8 cellular contexts compared by ENCODE assay signal in the genomic region with DNA sequence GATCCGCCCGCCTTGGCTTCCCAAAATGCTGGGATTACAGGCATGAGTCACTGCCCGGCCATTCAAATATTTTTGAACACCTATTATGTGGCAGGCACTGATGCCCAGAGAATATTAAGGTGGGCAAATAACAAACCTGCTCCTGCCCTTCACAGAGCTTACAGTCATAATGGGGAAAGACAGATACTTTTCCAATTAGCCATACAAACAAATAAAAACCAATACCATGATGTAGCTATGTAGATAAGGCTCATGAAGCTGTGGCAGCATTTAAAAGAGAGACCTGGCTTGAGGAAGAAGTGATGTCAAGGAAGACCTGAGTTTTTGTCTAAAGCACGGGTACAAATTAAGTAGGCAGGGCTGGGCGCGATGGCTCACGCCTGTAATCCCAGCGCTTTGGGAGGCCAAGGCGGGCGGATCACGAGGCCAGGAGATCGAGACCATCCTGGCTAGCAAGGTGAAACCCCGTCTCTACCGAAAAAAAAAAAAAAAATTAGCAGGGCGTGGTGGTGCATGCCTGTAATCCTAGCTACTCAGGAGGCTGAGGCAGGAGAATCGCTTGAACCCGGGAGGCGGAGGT. TPM values are rescaled to one million over a fixed set of nuclear protein-coding genes. Genes with fewer than 3 reads are reported as not detected.
DNase-seq lines count a peak whose midpoint lies in the region; ATAC-seq, FAIRE-seq and TF ChIP-seq lines count a peak whose summit lies in the region.
"Not testable (repeated sequence)": the region's sequence is repeated elsewhere in the genome, so short reads cannot be mapped to it uniquely, and the experiment has no call there.

No MANE protein-coding gene starts in this region.

- peaks cover 15% of the 10 kb centered on the region for H3K4me1 ChIP-seq in CD8-positive, alpha-beta T cell (ENCODE audit: insufficient read depth, low read length)
- not testable (repeated sequence) for H3K4me1 ChIP-seq in KMS-11 (ENCODE audit: low read depth, poor library complexity, severe bottlenecking); ectodermal cell (ENCODE audit: control insufficient read depth, insufficient read depth, low read length); trophoblast cell (ENCODE audit: control insufficient read depth in 1 of 2, insufficient read depth in 2 of 2, low read length in 2 of 2)
- H3K4me1 ChIP-seq in keratinocyte (ENCODE audit: control insufficient read depth, extremely low read depth, insufficient read depth, low read length) (peaks cover 16% of the 10 kb centered on the region), tibial artery (peaks cover 0 to 22% (median 11%) of the 10 kb centered on the region in 4 donors)

- not testable (repeated sequence) for H3K9ac ChIP-seq in KMS-11; keratinocyte (ENCODE audit: control insufficient read depth, extremely low read depth, insufficient read depth, low read length); trophoblast cell (ENCODE audit: low read length)

- not testable (repeated sequence) for H3K4ac ChIP-seq in trophoblast cell (ENCODE audit: low read depth, low read length)

- H2AK5ac ChIP-seq in trophoblast cell (ENCODE audit: low read length) = not testable (repeated sequence)

- H3K27ac ChIP-seq in CD8-positive, alpha-beta T cell (ENCODE audit: low read depth, low read length); KMS-11; ectodermal cell (ENCODE audit: insufficient read depth, low read depth, low read length, poor library complexity, severe bottlenecking); keratinocyte (ENCODE audit: control insufficient read depth, insufficient read depth, low read length); trophoblast cell (ENCODE audit: low read depth, low read length); tibial artery: not testable (repeated sequence)

- H2BK5ac ChIP-seq in trophoblast cell (ENCODE audit: low read depth, low read length, poor library complexity) = not testable (repeated sequence)

- not testable (repeated sequence) for H3K27me3 Mint-ChIP-seq in CD8-positive, alpha-beta T cell (ENCODE audit: low read depth); T-helper 17 cell; activated naive CD8-positive, alpha-beta T cell

- H2BK120ac ChIP-seq in trophoblast cell (ENCODE audit: insufficient read depth, low read length, poor library complexity) = not testable (repeated sequence)

- H3K79me1 ChIP-seq in trophoblast cell (ENCODE audit: low read length) = not testable (repeated sequence)

- intact Hi-C loops in CD8-positive, alpha-beta T cell (cut with DNase I, micrococcal nuclease) = loop anchor here (5.0 to 10.0 kb wide), 5 partner anchors 285 to 1508 kb away; a partner anchor contains a TSS
- intact Hi-C loops in tibial artery (cut with DNase I; ENCODE audit: low total_unique reads) = loop anchor here (5.0 to 10.0 kb wide), 2 partner anchors 70 to 168 kb away; a partner anchor contains a TSS

- not testable (repeated sequence) for H3K18ac ChIP-seq in trophoblast cell (ENCODE audit: low read length)

- H3K27ac Mint-ChIP-seq in CD8-positive, alpha-beta T cell = peak overlapping the region; percentile 6
- H3K27ac Mint-ChIP-seq in T-helper 17 cell = peak overlapping the region; percentile 94
- H3K27ac Mint-ChIP-seq in activated naive CD8-positive, alpha-beta T cell = not testable (repeated sequence)

- not testable (repeated sequence) for H3K9me3 Mint-ChIP-seq in CD8-positive, alpha-beta T cell; activated naive CD8-positive, alpha-beta T cell (ENCODE audit: low read depth)

- peaks cover 40% of the 10 kb centered on the region for H3K36me3 Mint-ChIP-seq in CD8-positive, alpha-beta T cell
- H3K36me3 Mint-ChIP-seq in T-helper 17 cell (ENCODE audit: low read depth); activated naive CD8-positive, alpha-beta T cell: not testable (repeated sequence)

- WGBS in ectodermal cell, 2 experiments = 93 to 95% methylated on average over 18 of the region's 18 CpGs
- WGBS in trophoblast cell (ENCODE audit: extremely low coverage, insufficient coverage, insufficient read length) = no CpG with 5 or more reads among the region's 18 CpGs

- H3K4me3 Mint-ChIP-seq in CD8-positive, alpha-beta T cell = peak overlapping the region; percentile 92
- H3K4me3 Mint-ChIP-seq in T-helper 17 cell = peak overlapping the region; percentile 94
- peak overlapping the region; percentile 99 for H3K4me3 Mint-ChIP-seq in activated naive CD8-positive, alpha-beta T cell

- H4K12ac ChIP-seq in trophoblast cell (ENCODE audit: low read depth, low read length) = not testable (repeated sequence)

- peaks cover 14% of the 10 kb centered on the region for H3K36me3 ChIP-seq in CD8-positive, alpha-beta T cell (ENCODE audit: insufficient read depth, low read length)
- H3K36me3 ChIP-seq in KMS-11 (ENCODE audit: insufficient read depth); ectodermal cell (ENCODE audit: control insufficient read depth, insufficient read depth, low read length); keratinocyte (ENCODE audit: control insufficient read depth in 2 of 2, extremely low read depth in 1 of 2, insufficient read depth in 2 of 2, low read length in 2 of 2); trophoblast cell (ENCODE audit: control insufficient read depth in 1 of 2, insufficient read depth in 2 of 2, low read length in 2 of 2): not testable (repeated sequence)
- H3K36me3 ChIP-seq in tibial artery = peaks cover 0 to 29% (median 19%) of the 10 kb centered on the region in 3 donors

- not testable (repeated sequence) for H3K9me1 ChIP-seq in keratinocyte (ENCODE audit: control insufficient read depth, extremely low read depth, insufficient read depth, low read length)

- not testable (repeated sequence) for DNase-seq in CD8-positive, alpha-beta T cell; T-helper 17 cell; keratinocyte (ENCODE audit: low read depth, low spot score); tibial artery
- peak; percentile 68 to 89 for DNase-seq in trophoblast cell

- H3K4me1 Mint-ChIP-seq in CD8-positive, alpha-beta T cell (ENCODE audit: low read depth) = peaks cover 43% of the 10 kb centered on the region
- H3K4me1 Mint-ChIP-seq in T-helper 17 cell = peaks cover 31% of the 10 kb centered on the region
- H3K4me1 Mint-ChIP-seq in activated naive CD8-positive, alpha-beta T cell (ENCODE audit: low read depth) = peaks cover 46% of the 10 kb centered on the region

- H3K27me3 ChIP-seq in CD8-positive, alpha-beta T cell (ENCODE audit: insufficient read depth, low read length); KMS-11 (ENCODE audit: insufficient read depth, low read depth); ectodermal cell (ENCODE audit: control insufficient read depth, insufficient read depth, low read length, poor library complexity, severe bottlenecking); keratinocyte (ENCODE audit: control insufficient read depth, extremely low read depth, insufficient read depth, low read length); trophoblast cell (ENCODE audit: insufficient read depth, low read length); tibial artery: not testable (repeated sequence)

- dilution Hi-C loops in keratinocyte (cut with MboI; ENCODE audit: extremely low pct_ligation_motif_present, low sequenced_read_pairs) = not testable (repeated sequence)

- not testable (repeated sequence) for H4K91ac ChIP-seq in trophoblast cell (ENCODE audit: low read depth, low read length)

- H2BK12ac ChIP-seq in trophoblast cell (ENCODE audit: low read length) = not testable (repeated sequence)

- ATAC-seq in CD8-positive, alpha-beta T cell; T-helper 17 cell: not testable (repeated sequence)

- FAIRE-seq in keratinocyte (lab: Jason Lieb, UNC) = not testable (repeated sequence)

- peaks cover 19% of the 10 kb centered on the region; the same call in 1 of the 2 replicates for H3K79me2 ChIP-seq in KMS-11 (ENCODE audit: insufficient read depth, low read depth)
- H3K79me2 ChIP-seq in keratinocyte (ENCODE audit: control insufficient read depth, insufficient read depth, low read length) = peaks cover 24% of the 10 kb centered on the region
- H3K79me2 ChIP-seq in trophoblast cell (ENCODE audit: control insufficient read depth, insufficient read depth, low read length, poor library complexity) = not testable (repeated sequence)

- CTCF ChIA-PET in CD8-positive, alpha-beta T cell (lab: Charles Lee) = interaction anchor here (1.4 kb wide), 2 partner anchors 46 to 168 kb away, joined by 4 to 7 read pairs; a partner anchor contains a TSS

- not testable (repeated sequence) for H3K23ac ChIP-seq in trophoblast cell (ENCODE audit: low read length)

- not testable (repeated sequence) for H2AFZ ChIP-seq in KMS-11 (ENCODE audit: low read depth); keratinocyte (ENCODE audit: control insufficient read depth, low read length); trophoblast cell (ENCODE audit: insufficient read depth, low read length, poor library complexity)

- not testable (repeated sequence) for H3K9me3 ChIP-seq in CD8-positive, alpha-beta T cell (ENCODE audit: low read length); T-helper 17 cell (ENCODE audit: control insufficient read depth, low read length, poor library complexity, severe bottlenecking); ectodermal cell (ENCODE audit: control insufficient read depth, low read length); keratinocyte (ENCODE audit: control insufficient read depth, low read depth, low read length); trophoblast cell (ENCODE audit: insufficient read depth, low read depth, low read length); tibial artery

- TF ChIP-seq CTCF in CD8-positive, alpha-beta T cell (IDR thresholded peaks at IDR 0.05); KMS-11 (conservative IDR thresholded peaks at IDR 0.05; ENCODE audit: low read depth, low read length); keratinocyte (optimal IDR thresholded peaks at IDR 0.05 in 1 of 3, IDR thresholded peaks at IDR 0.05 in 1 of 3, conservative IDR thresholded peaks at IDR 0.05 in 1 of 3; ENCODE audit: extremely low read depth in 1 of 3, insufficient read depth in 2 of 3, low read length in 3 of 3); tibial artery (IDR thresholded peaks at IDR 0.05): not testable (repeated sequence)

- not testable (repeated sequence) for H3K4me3 ChIP-seq in CD8-positive, alpha-beta T cell (ENCODE audit: low read depth, low read length); KMS-11 (IDR thresholded peaks at IDR 0.05; ENCODE audit: insufficient read depth, low read depth, low read length); trophoblast cell (ENCODE audit: low read depth, low read length)
- H3K4me3 ChIP-seq in ectodermal cell (ENCODE audit: insufficient read depth, low read depth, low read length) = peak overlapping the region; percentile 99
- peak overlapping the region; percentile 94 to 96 (median 94) for H3K4me3 ChIP-seq in keratinocyte (ENCODE audit: control insufficient read depth in 2 of 3, extremely low read depth in 1 of 3, insufficient read depth in 2 of 3, low read depth in 1 of 3, low read length in 3 of 3)
- H3K4me3 ChIP-seq in tibial artery = peak overlapping the region; percentile 89 to 99

- peak overlapping the region; percentile 66 for H3K4me2 ChIP-seq in KMS-11
- H3K4me2 ChIP-seq in keratinocyte (ENCODE audit: control insufficient read depth, extremely low read depth, insufficient read depth, low read depth, low read length) = peak overlapping the region; percentile 95
- peak overlapping the region; percentile 74 for H3K4me2 ChIP-seq in trophoblast cell (ENCODE audit: low read length)

- H4K20me1 ChIP-seq in KMS-11 (ENCODE audit: insufficient read depth); keratinocyte (ENCODE audit: control insufficient read depth, extremely low read depth, insufficient read depth, low read length): not testable (repeated sequence)

- POLR2A ChIA-PET in CD8-positive, alpha-beta T cell (lab: Charles Lee) = interaction anchor here (2.8 kb wide), 1 partner anchor 46 kb away, joined by 12 read pairs; a partner anchor contains a TSS

- not testable (repeated sequence) for H3K14ac ChIP-seq in trophoblast cell (ENCODE audit: low read length)

- H4K8ac ChIP-seq in trophoblast cell (ENCODE audit: low read depth, low read length) = not testable (repeated sequence)

RNA-seq across cellular contexts. Expression of a gene that starts 1.2 kb away (rescaled TPM):
- total RNA-seq in CD8-positive, alpha-beta T cell = 10 to 100 TPM; 66.2 to 76.5 TPM
- 10 to 100 TPM; 65.9 to 79.8 TPM for total RNA-seq in T-helper 17 cell
- 49.6 TPM for polyA plus RNA-seq in ectodermal cell (2013, experiment 1 of 4)
- 50.4 TPM for polyA plus RNA-seq in ectodermal cell (2013, experiment 2 of 4)
- polyA plus RNA-seq in ectodermal cell (2013, experiment 3 of 4) = 41.3 TPM
- polyA plus RNA-seq in ectodermal cell (2013, experiment 4 of 4) = 40.1 TPM
- polyA plus RNA-seq in keratinocyte = 50.7 to 53.0 TPM (median 51.3 TPM) in 3 replicates
- polyA plus RNA-seq in keratinocyte (2011; ENCODE audit: low read depth) = 88.8 TPM
- polyA plus RNA-seq in keratinocyte (2011; cell fraction: cytosol; rRNA removed) = 60.0 and 60.8 TPM in 2 replicates
- 91.2 and 115 TPM in 2 replicates for polyA plus RNA-seq in keratinocyte (2011; cell fraction: nucleus; rRNA removed)
- 36.8 and 53.9 TPM in 2 replicates for polyA plus RNA-seq in keratinocyte (2012; ENCODE audit: low replicate concordance)
- polyA minus RNA-seq in keratinocyte = 52.9 to 126 TPM (median 64.0 TPM) in 3 replicates
- polyA minus RNA-seq in keratinocyte (2011; cell fraction: cytosol; rRNA and poly(A)+ RNA removed) = 48.3 TPM
- 37.4 and 55.6 TPM in 2 replicates for polyA minus RNA-seq in keratinocyte (2011; cell fraction: nucleus; rRNA and poly(A)+ RNA removed)
- 50.2 and 51.2 TPM in 2 replicates for polyA plus RNA-seq in trophoblast cell (2013)

RNA-seq across cellular contexts. Expression of a gene that starts 46.1 kb away (rescaled TPM):
- total RNA-seq in CD8-positive, alpha-beta T cell = 10 to 100 TPM; 46.7 to 51.7 TPM
- 10 to 100 TPM; 53.9 to 55.7 TPM for total RNA-seq in T-helper 17 cell
- polyA plus RNA-seq in ectodermal cell (2013, experiment 1 of 4) = 25.6 TPM
- polyA plus RNA-seq in ectodermal cell (2013, experiment 2 of 4) = 29.2 TPM
- polyA plus RNA-seq in ectodermal cell (2013, experiment 3 of 4) = 19.5 TPM
- 28.3 TPM for polyA plus RNA-seq in ectodermal cell (2013, experiment 4 of 4)
- 16.4 to 22.1 TPM (median 16.5 TPM) in 3 replicates for polyA plus RNA-seq in keratinocyte
- 12.4 TPM for polyA plus RNA-seq in keratinocyte (2011; ENCODE audit: low read depth)
- polyA plus RNA-seq in keratinocyte (2011; cell fraction: cytosol; rRNA removed) = 13.5 and 14.9 TPM in 2 replicates
- polyA plus RNA-seq in keratinocyte (2011; cell fraction: nucleus; rRNA removed) = 60.2 and 68.9 TPM in 2 replicates
- polyA plus RNA-seq in keratinocyte (2012; ENCODE audit: low replicate concordance) = 13.2 and 23.4 TPM in 2 replicates
- 52.0 to 64.4 TPM (median 64.3 TPM) in 3 replicates for polyA minus RNA-seq in keratinocyte
- 22.3 TPM for polyA minus RNA-seq in keratinocyte (2011; cell fraction: cytosol; rRNA and poly(A)+ RNA removed)
- 48.1 and 73.0 TPM in 2 replicates for polyA minus RNA-seq in keratinocyte (2011; cell fraction: nucleus; rRNA and poly(A)+ RNA removed)
- 18.1 and 18.2 TPM in 2 replicates for polyA plus RNA-seq in trophoblast cell (2013)
